In genomic region chrX:9561199-9561598, GRCh38 we compare ENCODE assay signal across 6 cellular contexts.
"Had no signal": no experiment of that assay in that cellular context is flagged by ENCODE, and none has a peak within 500 bp of the region (broad histone marks: within the 10 kb centered on the region; RNA-seq: fewer than 3 reads in every experiment).

No MANE protein-coding gene starts in this region.

- H3K4me2 ChIP-seq: GM23338 had no signal

- H2AFZ ChIP-seq: GM23338 had no signal

- H3K4me3 Mint-ChIP-seq: GM23338, H9 had no signal

- H3K4me3 ChIP-seq: GM23338, K562 had no signal

- H3K4me1 Mint-ChIP-seq: H9 had no signal

- DNase-seq: H9, HCEC 1CT, IMR-90, KG1 had no signal

- ATAC-seq: GM23338, K562 had no signal

- H3K9me3 Mint-ChIP-seq: GM23338 had no signal

- H3K27ac Mint-ChIP-seq: GM23338 had no signal
